In the genomic region with DNA sequence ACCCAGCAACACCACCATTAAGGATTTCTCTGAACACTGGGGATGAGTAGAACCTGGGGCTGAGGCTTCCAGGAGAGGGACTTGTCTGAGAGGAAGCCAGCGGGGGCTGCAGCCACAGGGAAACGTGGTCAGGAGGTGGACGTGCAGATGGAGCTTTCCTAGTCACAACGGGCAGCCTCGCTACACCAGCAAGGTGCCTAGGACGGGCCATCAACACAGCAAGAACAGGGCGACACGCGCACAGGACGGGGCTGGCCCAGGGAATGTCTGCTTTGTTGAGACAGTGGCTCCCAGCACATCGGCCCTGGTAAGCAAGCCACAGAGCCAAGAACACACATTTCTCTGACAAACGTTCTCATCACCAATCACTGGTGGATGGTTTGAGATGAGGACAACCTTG, we compare ENCODE assay signal across 1 cellular context.
TF ChIP-seq lines count a peak whose summit lies in the region.

No MANE protein-coding gene starts in this region.

TF ChIP-seq in H1, 55 proteins besides CTCF, POLR2A, EP300 and RAD21:
- TF ChIP-seq RBBP5 (IDR thresholded peaks at IDR 0.05; ENCODE audit: borderline replicate concordance, low read depth, low read length) = no peak
- TF ChIP-seq EZH2 (IDR thresholded peaks at IDR 0.05; ENCODE audit: low read depth, low read length, severe bottlenecking) = no peak
- TF ChIP-seq, protein P1, sequence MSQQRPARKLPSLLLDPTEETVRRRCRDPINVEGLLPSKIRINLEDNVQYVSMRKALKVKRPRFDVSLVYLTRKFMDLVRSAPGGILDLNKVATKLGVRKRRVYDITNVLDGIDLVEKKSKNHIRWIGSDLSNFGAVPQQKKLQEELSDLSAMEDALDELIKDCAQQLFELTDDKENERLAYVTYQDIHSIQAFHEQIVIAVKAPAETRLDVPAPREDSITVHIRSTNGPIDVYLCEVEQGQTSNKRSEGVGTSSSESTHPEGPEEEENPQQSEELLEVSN (IDR thresholded peaks at IDR 0.05) = no peak
- TF ChIP-seq JUND (IDR thresholded peaks at IDR 0.05; ENCODE audit: low read length) = no peak
- TF ChIP-seq, protein P2, sequence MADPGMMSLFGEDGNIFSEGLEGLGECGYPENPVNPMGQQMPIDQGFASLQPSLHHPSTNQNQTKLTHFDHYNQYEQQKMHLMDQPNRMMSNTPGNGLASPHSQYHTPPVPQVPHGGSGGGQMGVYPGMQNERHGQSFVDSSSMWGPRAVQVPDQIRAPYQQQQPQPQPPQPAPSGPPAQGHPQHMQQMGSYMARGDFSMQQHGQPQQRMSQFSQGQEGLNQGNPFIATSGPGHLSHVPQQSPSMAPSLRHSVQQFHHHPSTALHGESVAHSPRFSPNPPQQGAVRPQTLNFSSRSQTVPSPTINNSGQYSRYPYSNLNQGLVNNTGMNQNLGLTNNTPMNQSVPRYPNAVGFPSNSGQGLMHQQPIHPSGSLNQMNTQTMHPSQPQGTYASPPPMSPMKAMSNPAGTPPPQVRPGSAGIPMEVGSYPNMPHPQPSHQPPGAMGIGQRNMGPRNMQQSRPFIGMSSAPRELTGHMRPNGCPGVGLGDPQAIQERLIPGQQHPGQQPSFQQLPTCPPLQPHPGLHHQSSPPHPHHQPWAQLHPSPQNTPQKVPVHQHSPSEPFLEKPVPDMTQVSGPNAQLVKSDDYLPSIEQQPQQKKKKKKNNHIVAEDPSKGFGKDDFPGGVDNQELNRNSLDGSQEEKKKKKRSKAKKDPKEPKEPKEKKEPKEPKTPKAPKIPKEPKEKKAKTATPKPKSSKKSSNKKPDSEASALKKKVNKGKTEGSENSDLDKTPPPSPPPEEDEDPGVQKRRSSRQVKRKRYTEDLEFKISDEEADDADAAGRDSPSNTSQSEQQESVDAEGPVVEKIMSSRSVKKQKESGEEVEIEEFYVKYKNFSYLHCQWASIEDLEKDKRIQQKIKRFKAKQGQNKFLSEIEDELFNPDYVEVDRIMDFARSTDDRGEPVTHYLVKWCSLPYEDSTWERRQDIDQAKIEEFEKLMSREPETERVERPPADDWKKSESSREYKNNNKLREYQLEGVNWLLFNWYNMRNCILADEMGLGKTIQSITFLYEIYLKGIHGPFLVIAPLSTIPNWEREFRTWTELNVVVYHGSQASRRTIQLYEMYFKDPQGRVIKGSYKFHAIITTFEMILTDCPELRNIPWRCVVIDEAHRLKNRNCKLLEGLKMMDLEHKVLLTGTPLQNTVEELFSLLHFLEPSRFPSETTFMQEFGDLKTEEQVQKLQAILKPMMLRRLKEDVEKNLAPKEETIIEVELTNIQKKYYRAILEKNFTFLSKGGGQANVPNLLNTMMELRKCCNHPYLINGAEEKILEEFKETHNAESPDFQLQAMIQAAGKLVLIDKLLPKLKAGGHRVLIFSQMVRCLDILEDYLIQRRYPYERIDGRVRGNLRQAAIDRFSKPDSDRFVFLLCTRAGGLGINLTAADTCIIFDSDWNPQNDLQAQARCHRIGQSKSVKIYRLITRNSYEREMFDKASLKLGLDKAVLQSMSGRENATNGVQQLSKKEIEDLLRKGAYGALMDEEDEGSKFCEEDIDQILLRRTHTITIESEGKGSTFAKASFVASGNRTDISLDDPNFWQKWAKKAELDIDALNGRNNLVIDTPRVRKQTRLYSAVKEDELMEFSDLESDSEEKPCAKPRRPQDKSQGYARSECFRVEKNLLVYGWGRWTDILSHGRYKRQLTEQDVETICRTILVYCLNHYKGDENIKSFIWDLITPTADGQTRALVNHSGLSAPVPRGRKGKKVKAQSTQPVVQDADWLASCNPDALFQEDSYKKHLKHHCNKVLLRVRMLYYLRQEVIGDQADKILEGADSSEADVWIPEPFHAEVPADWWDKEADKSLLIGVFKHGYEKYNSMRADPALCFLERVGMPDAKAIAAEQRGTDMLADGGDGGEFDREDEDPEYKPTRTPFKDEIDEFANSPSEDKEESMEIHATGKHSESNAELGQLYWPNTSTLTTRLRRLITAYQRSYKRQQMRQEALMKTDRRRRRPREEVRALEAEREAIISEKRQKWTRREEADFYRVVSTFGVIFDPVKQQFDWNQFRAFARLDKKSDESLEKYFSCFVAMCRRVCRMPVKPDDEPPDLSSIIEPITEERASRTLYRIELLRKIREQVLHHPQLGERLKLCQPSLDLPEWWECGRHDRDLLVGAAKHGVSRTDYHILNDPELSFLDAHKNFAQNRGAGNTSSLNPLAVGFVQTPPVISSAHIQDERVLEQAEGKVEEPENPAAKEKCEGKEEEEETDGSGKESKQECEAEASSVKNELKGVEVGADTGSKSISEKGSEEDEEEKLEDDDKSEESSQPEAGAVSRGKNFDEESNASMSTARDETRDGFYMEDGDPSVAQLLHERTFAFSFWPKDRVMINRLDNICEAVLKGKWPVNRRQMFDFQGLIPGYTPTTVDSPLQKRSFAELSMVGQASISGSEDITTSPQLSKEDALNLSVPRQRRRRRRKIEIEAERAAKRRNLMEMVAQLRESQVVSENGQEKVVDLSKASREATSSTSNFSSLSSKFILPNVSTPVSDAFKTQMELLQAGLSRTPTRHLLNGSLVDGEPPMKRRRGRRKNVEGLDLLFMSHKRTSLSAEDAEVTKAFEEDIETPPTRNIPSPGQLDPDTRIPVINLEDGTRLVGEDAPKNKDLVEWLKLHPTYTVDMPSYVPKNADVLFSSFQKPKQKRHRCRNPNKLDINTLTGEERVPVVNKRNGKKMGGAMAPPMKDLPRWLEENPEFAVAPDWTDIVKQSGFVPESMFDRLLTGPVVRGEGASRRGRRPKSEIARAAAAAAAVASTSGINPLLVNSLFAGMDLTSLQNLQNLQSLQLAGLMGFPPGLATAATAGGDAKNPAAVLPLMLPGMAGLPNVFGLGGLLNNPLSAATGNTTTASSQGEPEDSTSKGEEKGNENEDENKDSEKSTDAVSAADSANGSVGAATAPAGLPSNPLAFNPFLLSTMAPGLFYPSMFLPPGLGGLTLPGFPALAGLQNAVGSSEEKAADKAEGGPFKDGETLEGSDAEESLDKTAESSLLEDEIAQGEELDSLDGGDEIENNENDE (IDR thresholded peaks at IDR 0.05; ENCODE audit: insufficient replicate concordance, low read length) = no peak
- TF ChIP-seq KDM1A (IDR thresholded peaks at IDR 0.05; ENCODE audit: borderline replicate concordance, low read length) = no peak
- no peak for TF ChIP-seq FOSL1 (IDR thresholded peaks at IDR 0.05; ENCODE audit: insufficient read depth, low read depth, low read length)
